In genomic region chr15:59532770-59533379, GRCh38 we compare ENCODE assay signal across 8 cellular contexts.
DNase-seq lines count a peak whose midpoint lies in the region; TF ChIP-seq lines count a peak whose summit lies in the region.

No MANE protein-coding gene starts in this region.

- no peak for TF ChIP-seq EP300 in transverse colon (IDR thresholded peaks at IDR 0.05; ENCODE audit: low read depth)

- WGBS in transverse colon (ENCODE audit: low coverage in 1 of 2), 2 donors: 16 to 17% methylated on average over 8 of the region's 8 CpGs

- no peaks in the 10 kb centered on the region for H3K36me3 Mint-ChIP-seq in activated T-helper 2 cell treated with anti-CD3 and anti-CD28 coated beads, Interferon-gamma antibody, Interleukin-2, Interleukin-4, amounts not matched to agents 10 μg/mL and 5 μg/mL and 100 μg/mL, durations not matched to agents 14 hours and 24 hours and 36 hours (ENCODE audit: low read depth)

- no peak overlapping the region for H3K27ac Mint-ChIP-seq in activated T-helper 2 cell treated with anti-CD3 and anti-CD28 coated beads, Interferon-gamma antibody, Interleukin-2, Interleukin-4, amounts not matched to agents 10 μg/mL and 5 μg/mL and 100 μg/mL, durations not matched to agents 14 hours and 24 hours and 36 hours

- intact Hi-C loops in transverse colon (cut with DNase I; ENCODE audit: low total_unique reads): no loop called here
- intact Hi-C loops in activated T-helper 2 cell treated with anti-CD3 and anti-CD28 coated beads, Interferon-gamma antibody, Interleukin-2, Interleukin-4, amounts not matched to agents 10 μg/mL and 5 μg/mL and 100 μg/mL, durations not matched to agents 14 hours and 24 hours and 36 hours (cut with micrococcal nuclease): loop anchor here (1.0 to 5.0 kb wide), 2 partner anchors 89 to 109 kb away; no protein-coding TSS in a partner anchor

- CTCF ChIA-PET in HEK293 (lab: Yijun Ruan, JAX): interaction anchor here (0.6 to 3.6 kb wide), 29 partner anchors 9 to 1394 kb away, joined by 3 to 39 read pairs (median 4); partner anchors contain the start of genes BNIP2 and GTF2A2

- in situ Hi-C loops in astrocyte of the spinal cord (cut with HindIII; ENCODE audit: low sequenced_read_pairs): no loop called here
- in situ Hi-C loops in transverse colon (cut with MboI; ENCODE audit: low pct_ligation_motif_present in 1 of 4, low pct_unique_long_range_greater_than_20kb in 1 of 4, low sequenced_read_pairs in 3 of 4): no loop called here

- POLR2A ChIA-PET in HEK293 (lab: Yijun Ruan, JAX): no interaction called here

- H3K36me3 ChIP-seq in HEK293 (ENCODE audit: control insufficient read depth in 2 of 2, insufficient read depth in 1 of 2, low read length in 2 of 2): no peaks in the 10 kb centered on the region
- no peaks in the 10 kb centered on the region for H3K36me3 ChIP-seq in transverse colon

- H3K4me1 Mint-ChIP-seq in activated T-helper 2 cell treated with anti-CD3 and anti-CD28 coated beads, Interferon-gamma antibody, Interleukin-2, Interleukin-4, amounts not matched to agents 10 μg/mL and 5 μg/mL and 100 μg/mL, durations not matched to agents 14 hours and 24 hours and 36 hours (ENCODE audit: low read depth): peaks cover 4% of the 10 kb centered on the region

- H3K9me3 Mint-ChIP-seq in activated T-helper 2 cell treated with anti-CD3 and anti-CD28 coated beads, Interferon-gamma antibody, Interleukin-2, Interleukin-4, amounts not matched to agents 10 μg/mL and 5 μg/mL and 100 μg/mL, durations not matched to agents 14 hours and 24 hours and 36 hours: no peaks in the 10 kb centered on the region

- TF ChIP-seq POLR2A in transverse colon (IDR thresholded peaks at IDR 0.05): no peak

- H3K27me3 Mint-ChIP-seq in activated T-helper 2 cell treated with anti-CD3 and anti-CD28 coated beads, Interferon-gamma antibody, Interleukin-2, Interleukin-4, amounts not matched to agents 10 μg/mL and 5 μg/mL and 100 μg/mL, durations not matched to agents 14 hours and 24 hours and 36 hours (ENCODE audit: low read depth): peaks cover 21% of the 10 kb centered on the region

- no peaks in the 10 kb centered on the region for H3K9me3 ChIP-seq in HEK293 (ENCODE audit: control insufficient read depth, insufficient read depth, low read depth, low read length)
- H3K9me3 ChIP-seq in transverse colon: no peaks in the 10 kb centered on the region

- H3K4me1 ChIP-seq in HEK293 (ENCODE audit: control insufficient read depth, insufficient read depth, low read length) (no peaks in the 10 kb centered on the region), transverse colon (peaks cover 9 to 62% (median 31%) of the 10 kb centered on the region in 4 donors)

- H3K27me3 ChIP-seq in transverse colon: no peaks in the 10 kb centered on the region

- H3K27ac ChIP-seq in HEK293 (ENCODE audit: extremely low read depth, low read depth, low read length) (no peak overlapping the region), transverse colon (peak overlapping the region; percentile 72 to 77 (median 74))

- TF ChIP-seq CTCF in HEK293 (tag by site-specific recombination; IDR thresholded peaks at IDR 0.05): peak; percentile 39
- peak; percentile 72 for TF ChIP-seq CTCF in astrocyte of the spinal cord (IDR thresholded peaks at IDR 0.05; ENCODE audit: low read depth, low read length)
- TF ChIP-seq CTCF in transverse colon (IDR thresholded peaks at IDR 0.05): peak; percentile 63 to 82 (median 72)

- H3K4me3 Mint-ChIP-seq in activated T-helper 2 cell treated with anti-CD3 and anti-CD28 coated beads, Interferon-gamma antibody, Interleukin-2, Interleukin-4, amounts not matched to agents 10 μg/mL and 5 μg/mL and 100 μg/mL, durations not matched to agents 14 hours and 24 hours and 36 hours (ENCODE audit: low read depth): no peak overlapping the region

- peak; percentile 45 for DNase-seq in DMS114 treated with DMSO at 0.1 percent for 48 hours (lab: John Stamatoyannopoulos, UW; ENCODE audit: unreplicated experiment)
- DNase-seq in NCI-H82 treated with DMSO at 0.1 percent for 48 hours (lab: John Stamatoyannopoulos, UW; ENCODE audit: unreplicated experiment): peak; percentile 47
- DNase-seq in astrocyte of the spinal cord (ENCODE audit: low read depth, low spot score): peak; percentile 43
- DNase-seq in kidney tubule cell (ENCODE audit: low spot score): peak; percentile 70
- peak; percentile 50 for DNase-seq in transverse colon
- no peak for DNase-seq in DMS153 (lab: John Stamatoyannopoulos, UW)
- no peak for DNase-seq in activated T-helper 2 cell treated with anti-CD3 and anti-CD28 coated beads, Interferon-gamma antibody, Interleukin-2, Interleukin-4, amounts not matched to agents 10 μg/mL and 5 μg/mL and 100 μg/mL, durations not matched to agents 14 hours and 24 hours and 36 hours (ENCODE audit: low spot score)

- H3K4me3 ChIP-seq in HEK293 (ENCODE audit: low read depth, low read length) (no peak overlapping the region), astrocyte of the spinal cord (ENCODE audit: low read depth, low read length) (no peak overlapping the region), transverse colon (no peak overlapping the region)

TF ChIP-seq in HEK293, 187 proteins besides CTCF, POLR2A, EP300 and RAD21:
- TF ChIP-seq ZNF132 (tag by site-specific recombination; IDR thresholded peaks at IDR 0.05; ENCODE audit: borderline replicate concordance) (no peak), ZNF654 (tag by site-specific recombination; IDR thresholded peaks at IDR 0.05; ENCODE audit: low read depth) (peak; percentile 71)

Comparison
In these comparisons a context has a peak if more than half of its experiments do, and no peak if none do; other contexts are left out.
1. DNase-seq: peak in DMS114 treated with DMSO at 0.1 percent for 48 hours (single experiment), NCI-H82 treated with DMSO at 0.1 percent for 48 hours (single experiment), astrocyte of the spinal cord (single experiment), kidney tubule cell (single experiment) and transverse colon (single experiment); none in DMS153 (single experiment) and activated T-helper 2 cell treated with anti-CD3 and anti-CD28 coated beads, Interferon-gamma antibody, Interleukin-2, Interleukin-4, amounts not matched to agents 10 μg/mL and 5 μg/mL and 100 μg/mL, durations not matched to agents 14 hours and 24 hours and 36 hours (single experiment).
2. Peak in every context shown above with its lines, with median percentiles within 50 percentile points of each other: CTCF ChIP-seq.